Comparison of ENCODE assay signal across 17 cellular contexts in the genomic region with DNA sequence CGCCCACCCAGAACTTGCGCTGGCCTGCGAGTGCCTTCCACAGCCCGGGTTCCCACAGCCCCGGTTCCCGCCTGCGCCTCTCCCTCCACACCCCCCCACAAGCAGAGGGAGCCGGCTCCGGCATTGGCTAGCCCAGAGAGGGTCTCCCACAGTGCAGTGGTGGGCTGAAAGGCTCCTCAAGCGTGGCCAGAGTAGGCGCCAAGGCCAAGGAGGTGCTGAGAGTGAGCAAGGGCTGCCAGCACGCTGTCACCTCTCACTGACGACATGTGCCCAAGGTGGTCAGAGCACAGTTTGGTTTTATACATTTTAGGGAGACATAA. TPM values are rescaled to one million over a fixed set of nuclear protein-coding genes. Genes with fewer than 3 reads are reported as not detected.
DNase-seq lines count a peak whose midpoint lies in the region; ATAC-seq and TF ChIP-seq lines count a peak whose summit lies in the region.
"Had no signal": no experiment of that assay in that cellular context is flagged by ENCODE, and none has a peak within 500 bp of the region (broad histone marks: within the 10 kb centered on the region; RNA-seq: fewer than 3 reads in every experiment).

No MANE protein-coding gene starts in this region.

- peak overlapping the region; percentile 74 for H3K4me2 ChIP-seq in BLaER1

- H3K4me3 ChIP-seq in BLaER1 (no peak overlapping the region), RWPE2 (ENCODE audit: severe bottlenecking) (no peak overlapping the region)
- no peak overlapping the region for H3K4me3 ChIP-seq in effector memory CD4-positive, alpha-beta T cell (ENCODE audit: insufficient read depth, low read depth, low read length, poor library complexity, severe bottlenecking)
- H3K4me3 ChIP-seq: GM23248 had no signal

- H3K27ac ChIP-seq in BLaER1 (peak overlapping the region; percentile 68), RWPE2 (ENCODE audit: poor library complexity, severe bottlenecking) (no peak overlapping the region)
- H3K27ac ChIP-seq in effector memory CD4-positive, alpha-beta T cell (ENCODE audit: insufficient read depth, low read length, poor library complexity, severe bottlenecking): no peak overlapping the region
- H3K27ac ChIP-seq: 22Rv1, C4-2B, GM23248 had no signal

- H3K36me3 ChIP-seq in BLaER1: 0 out of 2 replicates have a peak, but pooled peaks cover 5% of the 10 kb centered on the region
- H3K36me3 ChIP-seq in RWPE2 (ENCODE audit: low read depth): no peaks in the 10 kb centered on the region
- H3K36me3 ChIP-seq in effector memory CD4-positive, alpha-beta T cell (ENCODE audit: control insufficient read depth, insufficient read depth, low read length): no peaks in the 10 kb centered on the region
- H3K36me3 ChIP-seq: BE2C had no signal

- H3K27me3 ChIP-seq in BLaER1 (no peaks in the 10 kb centered on the region), RWPE2 (ENCODE audit: insufficient read depth, poor library complexity, severe bottlenecking) (no peaks in the 10 kb centered on the region)
- no peaks in the 10 kb centered on the region for H3K27me3 ChIP-seq in effector memory CD4-positive, alpha-beta T cell (replicated peaks; ENCODE audit: control insufficient read depth, insufficient read depth, low read length, poor library complexity, severe bottlenecking)
- H3K27me3 ChIP-seq: BE2C had no signal

- no peak overlapping the region for H3K27ac Mint-ChIP-seq in type B pancreatic cell
- H3K27ac Mint-ChIP-seq: CD4-positive, CD25-positive, alpha-beta regulatory T cell; CD8-positive, alpha-beta T cell; H9; HFFc6 had no signal

- H3K9me3 ChIP-seq in BLaER1: peaks cover 15% of the 10 kb centered on the region
- H3K9me3 ChIP-seq in RWPE2 (ENCODE audit: severe bottlenecking): no peaks in the 10 kb centered on the region
- no peaks in the 10 kb centered on the region for H3K9me3 ChIP-seq in effector memory CD4-positive, alpha-beta T cell (ENCODE audit: control insufficient read depth, low read length)
- H3K9me3 ChIP-seq: BE2C had no signal

- peaks cover 4% of the 10 kb centered on the region for H3K9me3 Mint-ChIP-seq in type B pancreatic cell
- H3K9me3 Mint-ChIP-seq: CD8-positive, alpha-beta T cell; HFFc6 had no signal

- H3K4me1 ChIP-seq in BLaER1: peaks cover 37% of the 10 kb centered on the region
- no peaks in the 10 kb centered on the region for H3K4me1 ChIP-seq in RWPE2 (ENCODE audit: insufficient read depth, poor library complexity, severe bottlenecking)
- no peaks in the 10 kb centered on the region for H3K4me1 ChIP-seq in effector memory CD4-positive, alpha-beta T cell (ENCODE audit: control insufficient read depth, insufficient read depth, low read length, poor library complexity, severe bottlenecking)
- H3K4me1 ChIP-seq: BE2C, Caco-2 had no signal

- peaks cover 4% of the 10 kb centered on the region for H3K36me3 Mint-ChIP-seq in type B pancreatic cell
- H3K36me3 Mint-ChIP-seq: CD4-positive, CD25-positive, alpha-beta regulatory T cell; CD8-positive, alpha-beta T cell had no signal

- peaks cover 21% of the 10 kb centered on the region for H3K27me3 Mint-ChIP-seq in type B pancreatic cell
- H3K27me3 Mint-ChIP-seq: CD4-positive, CD25-positive, alpha-beta regulatory T cell had no signal

- ATAC-seq in RWPE2 (ENCODE audit: low read depth): no peak
- no peak for ATAC-seq in sciatic nerve
- ATAC-seq in HG03469 (IDR thresholded peaks at IDR 0.05; ENCODE audit: unreplicated experiment): no peak
- ATAC-seq: CD8-positive, alpha-beta T cell had no signal

- peak; percentile 45 for DNase-seq in RWPE2 (ENCODE audit: low spot score)
- peak; percentile 23 for DNase-seq in sciatic nerve (ENCODE audit: low spot score)
- DNase-seq in type B pancreatic cell (ENCODE audit: extremely low spot score, unreplicated experiment): no peak
- no peak for DNase-seq in effector memory CD4-positive, alpha-beta T cell
- DNase-seq: BE2C; CD4-positive, CD25-positive, alpha-beta regulatory T cell; CD8-positive, alpha-beta T cell; DMS153; DND-41; GM23248; H9; HFFc6 had no signal

- intact Hi-C loops in sciatic nerve (cut with DNase I): no loop called here

- H3K4me1 Mint-ChIP-seq in type B pancreatic cell (ENCODE audit: unreplicated experiment): peaks cover 19% of the 10 kb centered on the region
- H3K4me1 Mint-ChIP-seq: CD4-positive, CD25-positive, alpha-beta regulatory T cell; H9 had no signal

- TF ChIP-seq CTCF in RWPE2 (IDR thresholded peaks at IDR 0.05; ENCODE audit: poor library complexity, severe bottlenecking) (no peak), type B pancreatic cell (conservative IDR thresholded peaks at IDR 0.05) (no peak)

- H4K20me1 ChIP-seq in BLaER1: no peaks in the 10 kb centered on the region

- H3K4me3 Mint-ChIP-seq in type B pancreatic cell: no peak overlapping the region
- H3K4me3 Mint-ChIP-seq: CD4-positive, CD25-positive, alpha-beta regulatory T cell; CD8-positive, alpha-beta T cell; H9; HFFc6 had no signal

- no peak overlapping the region for H3K9ac ChIP-seq in BLaER1
- H3K9ac ChIP-seq: GM23248 had no signal

RNA-seq across cellular contexts. Expression of a gene that starts 15.3 kb away (rescaled TPM):
- total RNA-seq in sciatic nerve (38.1 TPM), type B pancreatic cell (ENCODE audit: low replicate concordance) (58.4 and 150 TPM in 2 replicates)

Comparison
In these comparisons a context has a peak if more than half of its experiments do, and no peak if none do; other contexts are left out.
1. DNase-seq: peak in RWPE2 (single experiment) and sciatic nerve (single experiment); none in type B pancreatic cell (single experiment) and effector memory CD4-positive, alpha-beta T cell (0 of 3).